Comparison of ENCODE assay signal across 8 cellular contexts in the genomic region with DNA sequence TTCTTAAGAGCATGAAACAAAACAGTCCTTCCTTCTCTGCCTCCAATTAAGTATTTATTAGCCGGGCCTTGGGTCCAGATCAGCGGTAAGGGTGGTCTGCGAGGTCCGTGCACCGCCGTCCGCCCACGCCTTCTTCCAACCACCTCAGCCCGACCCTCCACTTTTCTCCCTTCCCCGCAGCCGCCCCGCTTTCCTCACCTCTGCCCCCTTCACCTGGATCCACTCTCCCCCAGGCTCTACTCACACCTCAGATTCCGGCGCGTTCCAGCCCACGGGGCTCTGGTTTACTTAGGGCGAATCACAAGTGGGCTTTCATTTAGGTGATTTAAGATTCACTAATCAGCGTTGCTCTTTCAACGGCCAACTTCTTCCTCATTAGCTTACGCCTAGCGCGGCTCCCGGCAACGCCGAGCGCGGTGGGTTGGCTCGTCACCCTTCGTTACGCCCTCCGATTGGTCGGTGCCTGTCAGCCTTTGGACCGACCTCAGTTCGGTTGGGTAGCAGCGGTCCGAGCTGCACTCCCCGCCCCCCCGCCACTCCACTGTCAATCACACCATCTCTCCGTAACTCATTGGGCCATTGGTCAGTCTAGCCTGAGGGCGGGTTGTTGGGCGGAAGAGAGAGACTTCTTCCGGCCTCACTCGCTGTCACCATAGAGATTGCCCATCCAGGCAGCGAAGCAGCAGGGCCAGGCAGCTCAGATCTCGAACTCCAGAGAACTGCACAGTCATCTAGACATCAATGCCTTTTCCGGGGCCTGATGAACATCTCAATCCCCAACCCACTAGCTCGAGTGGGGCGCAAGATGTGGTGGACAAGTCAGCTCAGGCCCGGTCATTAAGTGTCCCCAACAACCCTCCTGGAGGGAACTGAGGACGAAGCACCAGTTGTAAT. TPM values are rescaled to one million over a fixed set of nuclear protein-coding genes. Genes with fewer than 3 reads are reported as not detected.
DNase-seq lines count a peak whose midpoint lies in the region; ATAC-seq and TF ChIP-seq lines count a peak whose summit lies in the region.

A gene (minus strand): TSS at position 286 of the 894 bp plus-strand sequence. CDS start 9,385 bp downstream, outside the sequence.

- H3F3A ChIP-seq in neural progenitor cell (ENCODE audit: low read depth): peaks cover 15% of the 10 kb centered on the region

- no peaks in the 10 kb centered on the region for H3K36me3 ChIP-seq in neural progenitor cell

- no peaks in the 10 kb centered on the region for H4K20me1 ChIP-seq in neural progenitor cell (ENCODE audit: low read depth)

- peak within 1 kb of the TSS; percentile 96 for H3K27ac Mint-ChIP-seq in neural progenitor cell

- CTCF ChIA-PET in HEK293T (lab: Yijun Ruan, JAX): interaction anchor here (0.9 to 1.9 kb wide), 4 partner anchors 9 to 235 kb away, joined by 3 to 5 read pairs (median 4); no protein-coding TSS in a partner anchor

- peaks cover 12% of the 10 kb centered on the region for H3K36me3 Mint-ChIP-seq in neural progenitor cell

- H3K4me3 Mint-ChIP-seq in neural progenitor cell: peak within 1 kb of the TSS; percentile 99

- peak within 1 kb of the TSS; percentile 62 for H3K4me3 ChIP-seq in neural progenitor cell

- H3K9me3 ChIP-seq in neural progenitor cell (ENCODE audit: low read depth): no peaks in the 10 kb centered on the region

- peaks cover 18% of the 10 kb centered on the region for H3K4me1 Mint-ChIP-seq in neural progenitor cell

- H3K27ac ChIP-seq in foreskin keratinocyte: peak within 1 kb of the TSS; percentile 22
- H3K27ac ChIP-seq in neural progenitor cell: peak within 1 kb of the TSS; percentile 1

- H3K9me3 Mint-ChIP-seq in neural progenitor cell: peaks cover 19% of the 10 kb centered on the region

- H3K4me1 ChIP-seq in foreskin keratinocyte (no peaks in the 10 kb centered on the region), neural progenitor cell (peaks cover 10% of the 10 kb centered on the region)

- DNase-seq in GF-D8 (lab: John Stamatoyannopoulos, UW): peak; percentile 100
- peak; percentile 98 for DNase-seq in HEK293T (ENCODE audit: extremely low spot score)
- peak; percentile 99 for DNase-seq in MV-4-11 (lab: John Stamatoyannopoulos, UW)
- DNase-seq in SK-MEL-5 (ENCODE audit: low read depth, low spot score): peak; percentile 98
- peak; percentile 97 for DNase-seq in activated naive CD4-positive, alpha-beta T cell treated with Interleukin-2 at 50 U/mL for 16 hours
- peak; percentile 96 to 98 for DNase-seq in foreskin keratinocyte
- peak; percentile 100 for DNase-seq in neural progenitor cell (ENCODE audit: low spot score)
- DNase-seq in stromal cell of bone marrow (ENCODE audit: low read depth): peak; percentile 98

- peaks cover 29% of the 10 kb centered on the region for H3K79me2 ChIP-seq in neural progenitor cell (ENCODE audit: low read depth)

- ATAC-seq in foreskin keratinocyte: peak; percentile 98

- TF ChIP-seq CTCF in foreskin keratinocyte (conservative IDR thresholded peaks at IDR 0.05): no peak
- no peak for TF ChIP-seq CTCF in neural progenitor cell (IDR thresholded peaks at IDR 0.05)

- peak within 1 kb of the TSS; percentile 92 for H3K4me2 ChIP-seq in neural progenitor cell

- POLR2A ChIA-PET in HEK293T (lab: Yijun Ruan, JAX): interaction anchor here (0.5 to 2.3 kb wide), 23 partner anchors 9 to 597 kb away, joined by 3 to 12 read pairs (median 4); a partner anchor contains a TSS

- H3K9ac ChIP-seq in neural progenitor cell: peak within 1 kb of the TSS; percentile 56

- H3K27me3 ChIP-seq in foreskin keratinocyte (no peaks in the 10 kb centered on the region), neural progenitor cell (no peaks in the 10 kb centered on the region)

- in situ Hi-C loops in SK-MEL-5 (cut with HindIII; ENCODE audit: low pct_unique_long_range_greater_than_20kb, low sequenced_read_pairs): no loop called here

- H2AFZ ChIP-seq in neural progenitor cell (replicated peaks): peak within 1 kb of the TSS; percentile 60

- peaks cover 5% of the 10 kb centered on the region for H3K27me3 Mint-ChIP-seq in neural progenitor cell (ENCODE audit: insufficient read depth, low read depth)

TF ChIP-seq in HEK293T, 16 proteins besides CTCF, POLR2A, EP300 and RAD21:
- TF ChIP-seq, protein P1, sequence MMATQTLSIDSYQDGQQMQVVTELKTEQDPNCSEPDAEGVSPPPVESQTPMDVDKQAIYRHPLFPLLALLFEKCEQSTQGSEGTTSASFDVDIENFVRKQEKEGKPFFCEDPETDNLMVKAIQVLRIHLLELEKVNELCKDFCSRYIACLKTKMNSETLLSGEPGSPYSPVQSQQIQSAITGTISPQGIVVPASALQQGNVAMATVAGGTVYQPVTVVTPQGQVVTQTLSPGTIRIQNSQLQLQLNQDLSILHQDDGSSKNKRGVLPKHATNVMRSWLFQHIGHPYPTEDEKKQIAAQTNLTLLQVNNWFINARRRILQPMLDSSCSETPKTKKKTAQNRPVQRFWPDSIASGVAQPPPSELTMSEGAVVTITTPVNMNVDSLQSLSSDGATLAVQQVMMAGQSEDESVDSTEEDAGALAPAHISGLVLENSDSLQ (IDR thresholded peaks at IDR 0.05): peak; percentile 99
- TF ChIP-seq L3MBTL2 (conservative IDR thresholded peaks at IDR 0.05) (peak; percentile 58), SP1 (IDR thresholded peaks at IDR 0.05) (no peak), FOXK2 (IDR thresholded peaks at IDR 0.05) (no peak), ELF4 (IDR thresholded peaks at IDR 0.05) (no peak), ZNF384 (IDR thresholded peaks at IDR 0.05) (no peak), TARDBP (IDR thresholded peaks at IDR 0.05) (no peak)

RNA-seq across cellular contexts. Expression of the gene that starts here (rescaled TPM):
- total RNA-seq in SK-MEL-5 (2014; rRNA removed; shearing (Covaris generic)): 26.9 and 33.8 TPM in 2 replicates
- polyA plus RNA-seq in SK-MEL-5 (2015; cell fraction: cytosol; rRNA removed): 22.6 and 22.7 TPM in 2 replicates
- 77.0 and 94.5 TPM in 2 replicates for polyA plus RNA-seq in SK-MEL-5 (2015; cell fraction: nucleus; rRNA removed)
- total RNA-seq in foreskin keratinocyte: 17.7 and 21.4 TPM in 2 replicates
- polyA plus RNA-seq in foreskin keratinocyte: 24.1 and 25.6 TPM in 2 replicates
- total RNA-seq in neural progenitor cell (ENCODE audit: low replicate concordance): 44.1 and 47.9 TPM in 2 replicates

Comparison
In these comparisons a context has a peak if more than half of its experiments do, and no peak if none do; other contexts are left out.
1. Peak in every context shown above with its lines: DNase-seq, ATAC-seq, H3K4me3 ChIP-seq and H3K27ac ChIP-seq.